In genomic region chr22:46803031-46803880, GRCh38 we compare ENCODE assay signal across 8 cellular contexts. TPM values are rescaled to one million over a fixed set of nuclear protein-coding genes. Genes with fewer than 3 reads are reported as not detected.
A peak's percentile ranks its signal among the peaks of the same experiment; 100 is the strongest.
DNase-seq lines count a peak whose midpoint lies in the region; ATAC-seq, FAIRE-seq and TF ChIP-seq lines count a peak whose summit lies in the region.

No MANE protein-coding gene starts in this region.

- H3K79me2 ChIP-seq in DND-41 (ENCODE audit: insufficient read depth, low read length) (peaks cover 38% of the 10 kb centered on the region), HepG2 (ENCODE audit: insufficient read depth, low read length) (peaks cover 15% of the 10 kb centered on the region)

- in situ Hi-C loops in T47D (cut with HindIII; ENCODE audit: low pct_unique_long_range_greater_than_20kb, low sequenced_read_pairs), result no loop called here
- in situ Hi-C loops in HepG2 (cut with HindIII; ENCODE audit: extremely low pct_ligation_motif_present, low pct_unique_long_range_greater_than_20kb), result no loop called here

- TF ChIP-seq POLR2A in HepG2 (IDR thresholded peaks at IDR 0.05; ENCODE audit: insufficient read depth in 1 of 2, low read depth in 2 of 2, low read length in 2 of 2), result no peak

- H2AFZ ChIP-seq in DND-41 (ENCODE audit: low read depth, low read length) (no peak overlapping the region), HepG2 (ENCODE audit: low read length) (no peak overlapping the region)

- no peak overlapping the region for H3K4me3 ChIP-seq in DND-41 (ENCODE audit: low read depth in 1 of 2, low read length in 2 of 2)
- peak overlapping the region in 1 of 3 experiments; percentile 61; a peak in 1 of 6 replicates for H3K4me3 ChIP-seq in HepG2 (replicated peaks in 1 of 3; ENCODE audit: insufficient read depth in 1 of 3, low read depth in 2 of 3, low read length in 3 of 3)

- DNase-seq in DND-41 (peak; percentile 52), HuH-7.5 (ENCODE audit: low spot score) (peak; percentile 63), T47D (ENCODE audit: low read depth in 1 of 2, low spot score in 1 of 2) (peak; percentile 42 to 54), HepG2 (ENCODE audit: low spot score) (peak; percentile 47), HCEC 1CT (no peak), ureter (ENCODE audit: low spot score) (no peak)
- peak; percentile 42 to 55 (median 50) for DNase-seq in activated CD4-positive, CD25-positive, alpha-beta regulatory T cell (lab: John Stamatoyannopoulos, UW)
- DNase-seq in stimulated activated CD8-positive, alpha-beta memory T cell treated with anti-CD3 and anti-CD28 coated beads, Interleukin-2, amount 100 ng/mL, for 48 hours (ENCODE audit: low read depth in 2 of 2), result peak; percentile 36 to 55

- TF ChIP-seq CTCF in DND-41 (IDR thresholded peaks at IDR 0.05; ENCODE audit: borderline replicate concordance, extremely low read depth, low read length, poor library complexity, severe bottlenecking) (peak; percentile 97), HepG2 (CRISPR knock-in tag; IDR thresholded peaks at IDR 0.05) (peak; percentile 97)

- H3K9me3 ChIP-seq in DND-41 (ENCODE audit: insufficient read depth, low read length, severe bottlenecking) (no peaks in the 10 kb centered on the region), HepG2 (ENCODE audit: low read length) (no peaks in the 10 kb centered on the region)

- no peak overlapping the region for H3K4me2 ChIP-seq in DND-41 (ENCODE audit: insufficient read depth, low read length)
- peak overlapping the region; percentile 64 for H3K4me2 ChIP-seq in HepG2 (ENCODE audit: low read depth, low read length)

- H4K20me1 ChIP-seq in DND-41 (ENCODE audit: insufficient read depth, low read length) (peaks cover 23% of the 10 kb centered on the region), HepG2 (ENCODE audit: insufficient read depth, low read length) (no peaks in the 10 kb centered on the region)

- H3K36me3 ChIP-seq in DND-41 (ENCODE audit: insufficient read depth, low read length), result peaks cover 68% of the 10 kb centered on the region
- H3K36me3 ChIP-seq in HepG2 (replicated peaks in 1 of 2; ENCODE audit: control insufficient read depth in 1 of 2, insufficient read depth in 2 of 2, low read length in 2 of 2), result peaks cover 17 to 41% of the 10 kb centered on the region in 2 experiments

- POLR2A ChIA-PET in HepG2 (lab: Yijun Ruan, JAX), result interaction anchor here (1.3 to 3.5 kb wide), 4 partner anchors 29 to 64 kb away, joined by 3 to 22 read pairs (median 12); partner anchors contain the start of gene TBC1D22A

- no TSS peak for BruUV-seq in HepG2 (replicated peaks; lab: Mats Ljungman, UMichigan)

- H3K4me1 ChIP-seq in DND-41 (ENCODE audit: insufficient read depth, low read length) (peaks cover 29% of the 10 kb centered on the region), HepG2 (ENCODE audit: insufficient read depth, low read length) (peaks cover 84% of the 10 kb centered on the region)

- 10% methylated on average over 15 of the region's 28 CpGs for WGBS in HepG2 (ENCODE audit: low lambda C conversion rate)

- H3K9ac ChIP-seq in DND-41 (ENCODE audit: low read depth, low read length), result no peak overlapping the region
- no peak overlapping the region for H3K9ac ChIP-seq in HepG2 (ENCODE audit: insufficient read depth, low read depth, low read length)

- intact Hi-C loops in HepG2 (cut with micrococcal nuclease; ENCODE audit: unreplicated experiment), result no loop called here

- H3K27me3 ChIP-seq in DND-41 (ENCODE audit: insufficient read depth, low read length, poor library complexity) (no peaks in the 10 kb centered on the region), HepG2 (ENCODE audit: control insufficient read depth in 1 of 2, insufficient read depth in 2 of 2, low read length in 2 of 2) (no peaks in the 10 kb centered on the region)

- H3K27ac ChIP-seq in DND-41 (ENCODE audit: low read length), result no peak overlapping the region; the same call in 1 of the 2 replicates
- peak overlapping the region; percentile 52 for H3K27ac ChIP-seq in HepG2 (ENCODE audit: extremely low read length, insufficient read depth, low read length)

- FAIRE-seq in HepG2 (lab: Jason Lieb, UNC), result peak; percentile 37

- ATAC-seq in DND-41 (ENCODE audit: insufficient read depth, low read depth), result 0 out of 3 replicates have a peak, but pooled peaks have one; percentile 22
- ATAC-seq in HepG2, result peak; percentile 36

- CTCF ChIA-PET in HepG2 (lab: Yijun Ruan, JAX; ENCODE audit: low intra/inter-chr PET ratio, low total read pairs), result interaction anchor here (1.0 to 1.3 kb wide), 2 partner anchors 44 to 64 kb away, joined by 3 to 4 read pairs; no protein-coding TSS in a partner anchor

- TF ChIP-seq EP300 in HepG2 (IDR thresholded peaks at IDR 0.05; ENCODE audit: low read depth in 2 of 2, low read length in 2 of 2) (no peak), HepG2 (CRISPR knock-in tag; IDR thresholded peaks at IDR 0.05; ENCODE audit: borderline replicate concordance) (no peak)

- TF ChIP-seq RAD21 in HepG2 (CRISPR knock-in tag; IDR thresholded peaks at IDR 0.05), result peak; percentile 80

TF ChIP-seq in HepG2, 621 proteins besides CTCF, POLR2A, EP300 and RAD21 (continues in another document):
- TF ChIP-seq ZSCAN9 (CRISPR knock-in tag; IDR thresholded peaks at IDR 0.05; ENCODE audit: borderline replicate concordance), result peak; percentile 27; the same call in 1 of the 2 replicates
- TF ChIP-seq HNRNPLL (IDR thresholded peaks at IDR 0.05; ENCODE audit: low read depth, low read length, poor library complexity, severe bottlenecking), result no peak
- no peak for TF ChIP-seq ZBTB44 (CRISPR knock-in tag; IDR thresholded peaks at IDR 0.05)
- TF ChIP-seq XRCC5 (optimal IDR thresholded peaks at IDR 0.05; ENCODE audit: low read length), result peak; percentile 94
- TF ChIP-seq SP1 (IDR thresholded peaks at IDR 0.05), result no peak
- TF ChIP-seq SP1 (CRISPR knock-in tag; IDR thresholded peaks at IDR 0.05), result no peak
- no peak for TF ChIP-seq ESRRA (CRISPR knock-in tag; IDR thresholded peaks at IDR 0.05; ENCODE audit: low read depth)
- TF ChIP-seq SNAPC2 (CRISPR knock-in tag; IDR thresholded peaks at IDR 0.05), result no peak
- TF ChIP-seq TEAD2 (CRISPR knock-in tag; IDR thresholded peaks at IDR 0.05), result no peak
- TF ChIP-seq KAT7 (CRISPR knock-in tag; IDR thresholded peaks at IDR 0.05; ENCODE audit: borderline replicate concordance), result no peak
- peak; percentile 30; the same call in 1 of the 2 replicates for TF ChIP-seq KLF12 (CRISPR knock-in tag; IDR thresholded peaks at IDR 0.05; ENCODE audit: borderline replicate concordance)
- TF ChIP-seq PRPF4 (IDR thresholded peaks at IDR 0.05; ENCODE audit: low read depth, low read length, poor library complexity, severe bottlenecking), result no peak
- no peak for TF ChIP-seq STAT5B (CRISPR knock-in tag; IDR thresholded peaks at IDR 0.05)
- no peak for TF ChIP-seq ZNF33B (CRISPR knock-in tag; IDR thresholded peaks at IDR 0.05)
- TF ChIP-seq HCFC1 (IDR thresholded peaks at IDR 0.05; ENCODE audit: low read depth, low read length), result no peak

RNA-seq across cellular contexts. Expression of gene TBC1D22A, which starts 40.8 kb away (rescaled TPM):
- 17.3 and 17.6 TPM in 2 replicates for total RNA-seq in HepG2 (2016; rRNA removed; fragmentation: Illumina TruSeq; extraction: Trizol)
- 13.6 and 13.8 TPM in 2 replicates for total RNA-seq in HepG2 (2016; cell fraction: cytosol; rRNA removed; fragmentation: Illumina TruSeq; extraction: Trizol; ENCODE audit: low read depth)
- total RNA-seq in HepG2 (2016; cell fraction: insoluble cytoplasmic fraction; rRNA removed; fragmentation: Illumina TruSeq; extraction: Trizol), result 14.5 and 18.0 TPM in 2 replicates
- 15.2 and 19.7 TPM in 2 replicates for total RNA-seq in HepG2 (2016; cell fraction: membrane; rRNA removed; fragmentation: Illumina TruSeq; extraction: Trizol)
- total RNA-seq in HepG2 (2016; cell fraction: nucleus; rRNA removed; fragmentation: Illumina TruSeq; extraction: Trizol), result 11.0 and 13.2 TPM in 2 replicates
- polyA plus RNA-seq in HepG2 (2011; rRNA removed), result 17.5 and 18.0 TPM in 2 replicates
- polyA plus RNA-seq in HepG2 (2011; cell fraction: cytosol; rRNA removed), result 16.4 and 18.2 TPM in 2 replicates
- 14.2 and 18.7 TPM in 2 replicates for polyA plus RNA-seq in HepG2 (2011; cell fraction: nucleus; rRNA removed)
- polyA plus RNA-seq in HepG2 (2012), result 12.4 and 15.2 TPM in 2 replicates
- polyA plus RNA-seq in HepG2 (2016; cell fraction: cytosol; fragmentation: Illumina TruSeq; extraction: Trizol; ENCODE audit: low read depth), result 7.7 and 9.5 TPM in 2 replicates
- 17.3 and 21.6 TPM in 2 replicates for polyA plus RNA-seq in HepG2 (2016; cell fraction: insoluble cytoplasmic fraction; fragmentation: Illumina TruSeq; extraction: Trizol; ENCODE audit: low read depth)
- polyA plus RNA-seq in HepG2 (2016; cell fraction: membrane; fragmentation: Illumina TruSeq; extraction: Trizol; ENCODE audit: low read depth), result 14.3 and 16.8 TPM in 2 replicates
- 13.4 and 13.5 TPM in 2 replicates for polyA plus RNA-seq in HepG2 (2016; cell fraction: nucleus; fragmentation: Illumina TruSeq; extraction: Trizol; ENCODE audit: insufficient read depth, low read depth)
- 14.2 and 23.5 TPM in 2 replicates for polyA minus RNA-seq in HepG2 (2011; rRNA and poly(A)+ RNA removed; ENCODE audit: low replicate concordance)
- polyA minus RNA-seq in HepG2 (2011; cell fraction: cytosol; rRNA and poly(A)+ RNA removed), result 11.9 and 12.0 TPM in 2 replicates
- polyA minus RNA-seq in HepG2 (2011; cell fraction: nucleus; rRNA and poly(A)+ RNA removed), result 21.5 and 22.0 TPM in 2 replicates
- 32.6 TPM for total RNA-seq in ureter

Comparison
In these comparisons a context has a peak if more than half of its experiments do, and no peak if none do; other contexts are left out.
1. DNase-seq: peak in DND-41 (single experiment), HuH-7.5 (single experiment), activated CD4-positive, CD25-positive, alpha-beta regulatory T cell (4 of 4), T47D (2 of 2), HepG2 (single experiment) and stimulated activated CD8-positive, alpha-beta memory T cell treated with anti-CD3 and anti-CD28 coated beads, Interleukin-2, amount 100 ng/mL, for 48 hours (2 of 2); none in HCEC 1CT (single experiment) and ureter (single experiment).